9 cellular contexts compared by ENCODE assay signal in the genomic region with DNA sequence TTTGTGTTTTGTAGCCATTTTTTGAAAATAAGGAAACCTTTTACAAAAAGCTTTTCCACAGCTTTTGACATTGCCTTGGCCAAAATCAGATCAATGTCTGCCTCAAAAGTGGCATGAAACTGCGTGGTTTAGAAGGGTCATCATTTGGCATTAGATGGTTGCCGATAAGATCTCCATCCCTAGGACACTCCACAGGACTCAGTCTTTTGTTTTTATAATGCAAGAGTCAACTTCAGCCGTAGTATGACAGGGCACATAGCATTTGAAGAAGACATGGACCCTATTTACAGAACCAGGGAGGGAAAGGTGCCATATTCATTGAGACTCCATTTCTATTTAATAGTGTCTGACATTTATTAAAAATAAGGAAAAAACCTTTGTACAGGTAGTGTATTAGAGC. TPM values are rescaled to one million over a fixed set of nuclear protein-coding genes. Genes with fewer than 3 reads are reported as not detected.
A peak's percentile ranks its signal among the peaks of the same experiment; 100 is the strongest.
DNase-seq lines count a peak whose midpoint lies in the region; ATAC-seq and TF ChIP-seq lines count a peak whose summit lies in the region.
"Had no signal": no experiment of that assay in that cellular context is flagged by ENCODE, and none has a peak within 500 bp of the region (broad histone marks: within the 10 kb centered on the region; RNA-seq: fewer than 3 reads in every experiment).

No MANE protein-coding gene starts in this region.

- H3K36me3 Mint-ChIP-seq in activated naive CD4-positive, alpha-beta T cell treated with anti-CD3 and anti-CD28 coated beads, Interleukin-2, amount 10 ng/mL, durations not matched to agents 7 days and 5 days, result peaks cover 27% of the 10 kb centered on the region

- H3K9me3 Mint-ChIP-seq in activated naive CD4-positive, alpha-beta T cell treated with anti-CD3 and anti-CD28 coated beads, Interleukin-2, amount 10 ng/mL, durations not matched to agents 7 days and 5 days, result no peaks in the 10 kb centered on the region

- H3K4me3 ChIP-seq in adipocyte (ENCODE audit: low read length) (peak overlapping the region; percentile 83), kidney epithelial cell (ENCODE audit: low read depth, low read length) (peak overlapping the region; percentile 50), subcutaneous abdominal adipose tissue (ENCODE audit: low read depth in 1 of 5, low read length in 5 of 5) (peak overlapping the region in 4 of 5 donors; percentile 64 to 70 (median 69))

- ATAC-seq in HG03565 (IDR thresholded peaks at IDR 0.05; ENCODE audit: unreplicated experiment) (no peak), GM18858 (IDR thresholded peaks at IDR 0.05; ENCODE audit: unreplicated experiment) (no peak)

- TF ChIP-seq CTCF in kidney epithelial cell (IDR thresholded peaks at IDR 0.05; ENCODE audit: insufficient read depth, low read length, poor library complexity, severe bottlenecking), result no peak

- H3K27me3 ChIP-seq in adipocyte (replicated peaks; ENCODE audit: control insufficient read depth, insufficient read depth, low read length), result no peaks in the 10 kb centered on the region
- H3K27me3 ChIP-seq in kidney epithelial cell (ENCODE audit: control insufficient read depth, insufficient read depth, low read length), result no peaks in the 10 kb centered on the region
- peaks cover 0 to 6% (median 3%) of the 10 kb centered on the region in 5 donors for H3K27me3 ChIP-seq in subcutaneous abdominal adipose tissue (ENCODE audit: control insufficient read depth in 5 of 5, insufficient read depth in 4 of 5, low read length in 5 of 5)

- H3K9me3 ChIP-seq in adipocyte (ENCODE audit: control insufficient read depth, low read length), result peaks cover 1% of the 10 kb centered on the region
- H3K9me3 ChIP-seq in subcutaneous abdominal adipose tissue (ENCODE audit: control insufficient read depth in 5 of 5, low read length in 5 of 5), result no peaks in the 10 kb centered on the region

- H3K27me3 Mint-ChIP-seq in activated naive CD4-positive, alpha-beta T cell treated with anti-CD3 and anti-CD28 coated beads, Interleukin-2, amount 10 ng/mL, durations not matched to agents 7 days and 5 days, result peaks cover 4% of the 10 kb centered on the region

- H3K4me1 ChIP-seq in adipocyte (ENCODE audit: control insufficient read depth, insufficient read depth, low read length) (peaks cover 7% of the 10 kb centered on the region), subcutaneous abdominal adipose tissue (ENCODE audit: control insufficient read depth in 5 of 5, insufficient read depth in 5 of 5, low read length in 5 of 5) (peaks cover 0 to 18% (median 13%) of the 10 kb centered on the region in 5 donors)

- peak overlapping the region; percentile 90 for H3K4me3 Mint-ChIP-seq in activated naive CD4-positive, alpha-beta T cell treated with anti-CD3 and anti-CD28 coated beads, Interleukin-2, amount 10 ng/mL, durations not matched to agents 7 days and 5 days

- CTCF ChIA-PET in activated naive CD4-positive, alpha-beta T cell treated with anti-CD3 and anti-CD28 coated beads, Interleukin-2, amount 10 ng/mL, durations not matched to agents 7 days and 5 days (lab: Charles Lee), result no interaction called here

- H3K27ac ChIP-seq in subcutaneous abdominal adipose tissue (ENCODE audit: low read depth, low read length), result no peak overlapping the region

- H3K27ac Mint-ChIP-seq in activated naive CD4-positive, alpha-beta T cell treated with anti-CD3 and anti-CD28 coated beads, Interleukin-2, amount 10 ng/mL, durations not matched to agents 7 days and 5 days, result peak overlapping the region; percentile 92

- peaks cover 5% of the 10 kb centered on the region for H3K36me3 ChIP-seq in adipocyte (ENCODE audit: control insufficient read depth, insufficient read depth, low read length, severe bottlenecking)
- H3K36me3 ChIP-seq in kidney epithelial cell (ENCODE audit: control insufficient read depth, insufficient read depth, low read length), result no peaks in the 10 kb centered on the region
- peaks cover 0 to 3% (median 0%) of the 10 kb centered on the region in 5 donors for H3K36me3 ChIP-seq in subcutaneous abdominal adipose tissue (ENCODE audit: control insufficient read depth in 5 of 5, insufficient read depth in 5 of 5, low read length in 5 of 5)

- H3K4me1 Mint-ChIP-seq in activated naive CD4-positive, alpha-beta T cell treated with anti-CD3 and anti-CD28 coated beads, Interleukin-2, amount 10 ng/mL, durations not matched to agents 7 days and 5 days, result peaks cover 27% of the 10 kb centered on the region

- H3K9ac ChIP-seq in adipocyte (ENCODE audit: low read length), result peak overlapping the region; percentile 78
- H3K9ac ChIP-seq in subcutaneous abdominal adipose tissue (ENCODE audit: low read length in 5 of 5), result peak overlapping the region in 1 of 5 donors; percentile 56

- DNase-seq in activated naive CD4-positive, alpha-beta T cell treated with anti-CD3 and anti-CD28 coated beads, Interleukin-2, amount 10 ng/mL, durations not matched to agents 7 days and 5 days, result no peak
- DNase-seq in activated naive CD4-positive, alpha-beta T cell treated with Interleukin-2 at 50 U/mL for 16 hours, result no peak
- DNase-seq in adipocyte (ENCODE audit: low read depth) (no peak), kidney epithelial cell (ENCODE audit: low read depth) (no peak)
- no peak for DNase-seq in stimulated activated CD4-positive, alpha-beta T cell treated with anti-CD3 and anti-CD28 coated beads, Interleukin-4, amount 100 ng/mL, for 4 hours
- DNase-seq: SIG-M5 had no signal

RNA-seq across cellular contexts. Expression of gene RTL8A, which starts 1.3 kb away (rescaled TPM):
- 31.1 and 32.3 TPM in 2 replicates for total RNA-seq in kidney epithelial cell

RNA-seq across cellular contexts. Expression of gene RTL8C, which starts 18.4 kb away (rescaled TPM):
- total RNA-seq in kidney epithelial cell, result 74.8 and 75.2 TPM in 2 replicates

RNA-seq across cellular contexts. Expression of gene RTL8B, which starts 28.3 kb away (rescaled TPM):
- 8.7 and 9.7 TPM in 2 replicates for total RNA-seq in kidney epithelial cell

RNA-seq across cellular contexts. Expression of gene SMIM10L2B, which starts 47.9 kb away (rescaled TPM):
- total RNA-seq in kidney epithelial cell, result 2.9 and 4.3 TPM in 2 replicates

RNA-seq across cellular contexts. Expression of gene SMIM10, which starts 59.8 kb away (rescaled TPM):
- 1.6 and 1.9 TPM in 2 replicates for total RNA-seq in kidney epithelial cell
